ENCODE assay signal across 29 cellular contexts in genomic region chr5:72076901-72077300, GRCh38. TPM values are rescaled to one million over a fixed set of nuclear protein-coding genes. Genes with fewer than 3 reads are reported as not detected.
"Had no signal": no experiment of that assay in that cellular context is flagged by ENCODE, and none has a peak within 500 bp of the region (broad histone marks: within the 10 kb centered on the region; RNA-seq: fewer than 3 reads in every experiment).

No MANE protein-coding gene starts in this region.

- H3K4me1 ChIP-seq: foreskin keratinocyte, gastroesophageal sphincter, left lung, pancreas, right lobe of liver, thyroid gland, vagina had no signal

- H3K36me3 ChIP-seq: gastroesophageal sphincter, heart left ventricle, left lung, neutrophil, pancreas, right lobe of liver, thyroid gland, vagina had no signal

- H3K79me2 ChIP-seq: hepatocyte had no signal

- H2AFZ ChIP-seq: hepatocyte had no signal

- H3K27me3 ChIP-seq: gastroesophageal sphincter, pancreas, right lobe of liver, thyroid gland, vagina had no signal

- FAIRE-seq: colon, islet of Langerhans, pancreas, small intestine had no signal

- H3K4me2 ChIP-seq: hepatocyte had no signal

- H3K9me3 ChIP-seq: gastroesophageal sphincter, heart left ventricle, left lung, neutrophil, pancreas, right lobe of liver, thyroid gland, vagina had no signal

- H3K4me3 ChIP-seq: dorsolateral prefrontal cortex, gastroesophageal sphincter, heart left ventricle, hepatocyte, left lung, pancreas, right lobe of liver, thyroid gland, vagina had no signal

- H3K27ac ChIP-seq: dorsolateral prefrontal cortex, epithelial cell of prostate, foreskin keratinocyte, gastroesophageal sphincter, heart left ventricle, hepatocyte, left lung, neutrophil, pancreas, right lobe of liver, thyroid gland, vagina had no signal

- ATAC-seq: esophagus mucosa; foreskin keratinocyte; gastroesophageal sphincter; heart left ventricle; left cardiac atrium; left lung; naive thymus-derived CD8-positive, alpha-beta T cell; pancreas; right lobe of liver; stimulated activated naive CD8-positive, alpha-beta T cell treated with anti-CD3 and anti-CD28 coated beads, Interleukin-15, amount 100 ng/mL, for 72 hours had no signal

- DNase-seq: dorsolateral prefrontal cortex; effector CD4-positive, alpha-beta T cell; foreskin keratinocyte; heart left ventricle; left cardiac atrium; left lung; mesenchymal stem cell; midbrain; naive thymus-derived CD8-positive, alpha-beta T cell; nephron progenitor cell; pancreas; retina; right lobe of liver; small intestine; stimulated activated CD4-positive, alpha-beta T cell treated with anti-CD3 and anti-CD28 coated beads, Interleukin-15, amount 100 ng/mL, for 24 hours; stimulated activated CD4-positive, alpha-beta T cell treated with anti-CD3 and anti-CD28 coated beads, Interleukin-4, amount 100 ng/mL, for 1 hour; stimulated activated CD8-positive, alpha-beta memory T cell treated with anti-CD3 and anti-CD28 coated beads, Interleukin-4, amount 100 ng/mL, for 48 hours; stimulated activated naive CD4-positive, alpha-beta T cell; stimulated activated naive CD8-positive, alpha-beta T cell treated with anti-CD3 and anti-CD28 coated beads, Interleukin-15, amount 100 ng/mL, for 72 hours; thyroid gland; trophoblast cell had no signal

RNA-seq across cellular contexts. Expression of gene MAP1B, which starts 30.4 kb away (rescaled TPM):
- total RNA-seq: naive thymus-derived CD8-positive, alpha-beta T cell had no signal
